In genomic region chr19:43107401-43107800, GRCh38 we compare ENCODE assay signal across 18 cellular contexts. TPM values are rescaled to one million over a fixed set of nuclear protein-coding genes. Genes with fewer than 3 reads are reported as not detected.
"Had no signal": no experiment of that assay in that cellular context is flagged by ENCODE, and none has a peak within 500 bp of the region (broad histone marks: within the 10 kb centered on the region; RNA-seq: fewer than 3 reads in every experiment).

No MANE protein-coding gene starts in this region.

RNA-seq across cellular contexts. Expression of gene PSG2, which starts 24.9 kb away (rescaled TPM):
- total RNA-seq: natural killer cell, occipital lobe, osteoblast, ovary, posterior vena cava, prostate gland, pulmonary artery endothelial cell, right atrium auricular region, sciatic nerve, smooth muscle cell, spleen, testis, transverse colon, upper lobe of right lung, urinary bladder, uterus had no signal
- polyA plus RNA-seq: naive thymus-derived CD4-positive, alpha-beta T cell; neural cell; ovary; smooth muscle cell; spleen; urinary bladder had no signal
